ENCODE assay signal across 2 cellular contexts in the genomic region with DNA sequence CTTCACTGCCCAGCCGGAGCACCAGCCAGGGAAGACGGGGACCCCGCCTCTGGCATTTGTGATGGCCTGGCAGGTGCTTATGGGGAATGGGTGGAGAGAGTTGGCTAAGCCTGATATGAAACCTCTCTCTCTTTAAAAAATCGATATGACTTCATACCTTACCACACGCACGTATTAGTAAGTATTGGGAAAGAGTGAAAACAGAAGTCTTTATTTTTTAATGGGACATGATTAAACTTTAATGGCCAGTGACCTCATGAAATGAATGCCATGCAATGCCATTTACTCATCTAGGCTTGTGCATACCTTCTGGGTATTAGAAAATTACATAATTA.
A peak's percentile ranks its signal among the peaks of the same experiment; 100 is the strongest.
TF ChIP-seq lines count a peak whose summit lies in the region.

No MANE protein-coding gene starts in this region.

TF ChIP-seq in HCT116, 20 proteins besides CTCF, POLR2A, EP300 and RAD21:
- TF ChIP-seq, protein P1, sequence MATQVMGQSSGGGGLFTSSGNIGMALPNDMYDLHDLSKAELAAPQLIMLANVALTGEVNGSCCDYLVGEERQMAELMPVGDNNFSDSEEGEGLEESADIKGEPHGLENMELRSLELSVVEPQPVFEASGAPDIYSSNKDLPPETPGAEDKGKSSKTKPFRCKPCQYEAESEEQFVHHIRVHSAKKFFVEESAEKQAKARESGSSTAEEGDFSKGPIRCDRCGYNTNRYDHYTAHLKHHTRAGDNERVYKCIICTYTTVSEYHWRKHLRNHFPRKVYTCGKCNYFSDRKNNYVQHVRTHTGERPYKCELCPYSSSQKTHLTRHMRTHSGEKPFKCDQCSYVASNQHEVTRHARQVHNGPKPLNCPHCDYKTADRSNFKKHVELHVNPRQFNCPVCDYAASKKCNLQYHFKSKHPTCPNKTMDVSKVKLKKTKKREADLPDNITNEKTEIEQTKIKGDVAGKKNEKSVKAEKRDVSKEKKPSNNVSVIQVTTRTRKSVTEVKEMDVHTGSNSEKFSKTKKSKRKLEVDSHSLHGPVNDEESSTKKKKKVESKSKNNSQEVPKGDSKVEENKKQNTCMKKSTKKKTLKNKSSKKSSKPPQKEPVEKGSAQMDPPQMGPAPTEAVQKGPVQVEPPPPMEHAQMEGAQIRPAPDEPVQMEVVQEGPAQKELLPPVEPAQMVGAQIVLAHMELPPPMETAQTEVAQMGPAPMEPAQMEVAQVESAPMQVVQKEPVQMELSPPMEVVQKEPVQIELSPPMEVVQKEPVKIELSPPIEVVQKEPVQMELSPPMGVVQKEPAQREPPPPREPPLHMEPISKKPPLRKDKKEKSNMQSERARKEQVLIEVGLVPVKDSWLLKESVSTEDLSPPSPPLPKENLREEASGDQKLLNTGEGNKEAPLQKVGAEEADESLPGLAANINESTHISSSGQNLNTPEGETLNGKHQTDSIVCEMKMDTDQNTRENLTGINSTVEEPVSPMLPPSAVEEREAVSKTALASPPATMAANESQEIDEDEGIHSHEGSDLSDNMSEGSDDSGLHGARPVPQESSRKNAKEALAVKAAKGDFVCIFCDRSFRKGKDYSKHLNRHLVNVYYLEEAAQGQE (IDR thresholded peaks at IDR 0.05; ENCODE audit: low read depth): no peak
- TF ChIP-seq FOSL1 (IDR thresholded peaks at IDR 0.05; ENCODE audit: low read depth) (peak; percentile 11; the same call in 1 of the 2 replicates), CEBPB (IDR thresholded peaks at IDR 0.05; ENCODE audit: low read depth) (peak; percentile 53; the same call in 1 of the 2 replicates)

TF ChIP-seq in WTC11, 78 proteins besides CTCF, POLR2A, EP300 and RAD21:
- TF ChIP-seq, protein P2, sequence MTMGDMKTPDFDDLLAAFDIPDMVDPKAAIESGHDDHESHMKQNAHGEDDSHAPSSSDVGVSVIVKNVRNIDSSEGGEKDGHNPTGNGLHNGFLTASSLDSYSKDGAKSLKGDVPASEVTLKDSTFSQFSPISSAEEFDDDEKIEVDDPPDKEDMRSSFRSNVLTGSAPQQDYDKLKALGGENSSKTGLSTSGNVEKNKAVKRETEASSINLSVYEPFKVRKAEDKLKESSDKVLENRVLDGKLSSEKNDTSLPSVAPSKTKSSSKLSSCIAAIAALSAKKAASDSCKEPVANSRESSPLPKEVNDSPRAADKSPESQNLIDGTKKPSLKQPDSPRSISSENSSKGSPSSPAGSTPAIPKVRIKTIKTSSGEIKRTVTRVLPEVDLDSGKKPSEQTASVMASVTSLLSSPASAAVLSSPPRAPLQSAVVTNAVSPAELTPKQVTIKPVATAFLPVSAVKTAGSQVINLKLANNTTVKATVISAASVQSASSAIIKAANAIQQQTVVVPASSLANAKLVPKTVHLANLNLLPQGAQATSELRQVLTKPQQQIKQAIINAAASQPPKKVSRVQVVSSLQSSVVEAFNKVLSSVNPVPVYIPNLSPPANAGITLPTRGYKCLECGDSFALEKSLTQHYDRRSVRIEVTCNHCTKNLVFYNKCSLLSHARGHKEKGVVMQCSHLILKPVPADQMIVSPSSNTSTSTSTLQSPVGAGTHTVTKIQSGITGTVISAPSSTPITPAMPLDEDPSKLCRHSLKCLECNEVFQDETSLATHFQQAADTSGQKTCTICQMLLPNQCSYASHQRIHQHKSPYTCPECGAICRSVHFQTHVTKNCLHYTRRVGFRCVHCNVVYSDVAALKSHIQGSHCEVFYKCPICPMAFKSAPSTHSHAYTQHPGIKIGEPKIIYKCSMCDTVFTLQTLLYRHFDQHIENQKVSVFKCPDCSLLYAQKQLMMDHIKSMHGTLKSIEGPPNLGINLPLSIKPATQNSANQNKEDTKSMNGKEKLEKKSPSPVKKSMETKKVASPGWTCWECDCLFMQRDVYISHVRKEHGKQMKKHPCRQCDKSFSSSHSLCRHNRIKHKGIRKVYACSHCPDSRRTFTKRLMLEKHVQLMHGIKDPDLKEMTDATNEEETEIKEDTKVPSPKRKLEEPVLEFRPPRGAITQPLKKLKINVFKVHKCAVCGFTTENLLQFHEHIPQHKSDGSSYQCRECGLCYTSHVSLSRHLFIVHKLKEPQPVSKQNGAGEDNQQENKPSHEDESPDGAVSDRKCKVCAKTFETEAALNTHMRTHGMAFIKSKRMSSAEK (CRISPR knock-in tag; IDR thresholded peaks at IDR 0.05; ENCODE audit: borderline replicate concordance): no peak
- no peak for TF ChIP-seq ZNF671 (CRISPR knock-in tag; IDR thresholded peaks at IDR 0.05)
- TF ChIP-seq, protein P3, sequence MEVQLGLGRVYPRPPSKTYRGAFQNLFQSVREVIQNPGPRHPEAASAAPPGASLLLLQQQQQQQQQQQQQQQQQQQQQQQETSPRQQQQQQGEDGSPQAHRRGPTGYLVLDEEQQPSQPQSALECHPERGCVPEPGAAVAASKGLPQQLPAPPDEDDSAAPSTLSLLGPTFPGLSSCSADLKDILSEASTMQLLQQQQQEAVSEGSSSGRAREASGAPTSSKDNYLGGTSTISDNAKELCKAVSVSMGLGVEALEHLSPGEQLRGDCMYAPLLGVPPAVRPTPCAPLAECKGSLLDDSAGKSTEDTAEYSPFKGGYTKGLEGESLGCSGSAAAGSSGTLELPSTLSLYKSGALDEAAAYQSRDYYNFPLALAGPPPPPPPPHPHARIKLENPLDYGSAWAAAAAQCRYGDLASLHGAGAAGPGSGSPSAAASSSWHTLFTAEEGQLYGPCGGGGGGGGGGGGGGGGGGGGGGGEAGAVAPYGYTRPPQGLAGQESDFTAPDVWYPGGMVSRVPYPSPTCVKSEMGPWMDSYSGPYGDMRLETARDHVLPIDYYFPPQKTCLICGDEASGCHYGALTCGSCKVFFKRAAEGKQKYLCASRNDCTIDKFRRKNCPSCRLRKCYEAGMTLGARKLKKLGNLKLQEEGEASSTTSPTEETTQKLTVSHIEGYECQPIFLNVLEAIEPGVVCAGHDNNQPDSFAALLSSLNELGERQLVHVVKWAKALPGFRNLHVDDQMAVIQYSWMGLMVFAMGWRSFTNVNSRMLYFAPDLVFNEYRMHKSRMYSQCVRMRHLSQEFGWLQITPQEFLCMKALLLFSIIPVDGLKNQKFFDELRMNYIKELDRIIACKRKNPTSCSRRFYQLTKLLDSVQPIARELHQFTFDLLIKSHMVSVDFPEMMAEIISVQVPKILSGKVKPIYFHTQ (CRISPR knock-in tag; IDR thresholded peaks at IDR 0.05): no peak
- no peak for TF ChIP-seq ZNF121 (CRISPR knock-in tag; IDR thresholded peaks at IDR 0.05)
- TF ChIP-seq, protein P4, sequence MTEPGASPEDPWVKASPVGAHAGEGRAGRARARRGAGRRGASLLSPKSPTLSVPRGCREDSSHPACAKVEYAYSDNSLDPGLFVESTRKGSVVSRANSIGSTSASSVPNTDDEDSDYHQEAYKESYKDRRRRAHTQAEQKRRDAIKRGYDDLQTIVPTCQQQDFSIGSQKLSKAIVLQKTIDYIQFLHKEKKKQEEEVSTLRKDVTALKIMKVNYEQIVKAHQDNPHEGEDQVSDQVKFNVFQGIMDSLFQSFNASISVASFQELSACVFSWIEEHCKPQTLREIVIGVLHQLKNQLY (CRISPR knock-in tag; IDR thresholded peaks at IDR 0.05): no peak
- TF ChIP-seq, protein P5, sequence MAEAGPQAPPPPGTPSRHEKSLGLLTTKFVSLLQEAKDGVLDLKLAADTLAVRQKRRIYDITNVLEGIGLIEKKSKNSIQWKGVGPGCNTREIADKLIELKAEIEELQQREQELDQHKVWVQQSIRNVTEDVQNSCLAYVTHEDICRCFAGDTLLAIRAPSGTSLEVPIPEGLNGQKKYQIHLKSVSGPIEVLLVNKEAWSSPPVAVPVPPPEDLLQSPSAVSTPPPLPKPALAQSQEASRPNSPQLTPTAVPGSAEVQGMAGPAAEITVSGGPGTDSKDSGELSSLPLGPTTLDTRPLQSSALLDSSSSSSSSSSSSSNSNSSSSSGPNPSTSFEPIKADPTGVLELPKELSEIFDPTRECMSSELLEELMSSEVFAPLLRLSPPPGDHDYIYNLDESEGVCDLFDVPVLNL (CRISPR knock-in tag; IDR thresholded peaks at IDR 0.05; ENCODE audit: borderline replicate concordance, low read depth): no peak
- TF ChIP-seq SMAD3 (CRISPR knock-in tag; IDR thresholded peaks at IDR 0.05; ENCODE audit: borderline replicate concordance): no peak
- TF ChIP-seq SOX15 (CRISPR knock-in tag; IDR thresholded peaks at IDR 0.05): no peak
- TF ChIP-seq ZNF138 (CRISPR knock-in tag; conservative IDR thresholded peaks at IDR 0.05): no peak
- TF ChIP-seq, protein P6, sequence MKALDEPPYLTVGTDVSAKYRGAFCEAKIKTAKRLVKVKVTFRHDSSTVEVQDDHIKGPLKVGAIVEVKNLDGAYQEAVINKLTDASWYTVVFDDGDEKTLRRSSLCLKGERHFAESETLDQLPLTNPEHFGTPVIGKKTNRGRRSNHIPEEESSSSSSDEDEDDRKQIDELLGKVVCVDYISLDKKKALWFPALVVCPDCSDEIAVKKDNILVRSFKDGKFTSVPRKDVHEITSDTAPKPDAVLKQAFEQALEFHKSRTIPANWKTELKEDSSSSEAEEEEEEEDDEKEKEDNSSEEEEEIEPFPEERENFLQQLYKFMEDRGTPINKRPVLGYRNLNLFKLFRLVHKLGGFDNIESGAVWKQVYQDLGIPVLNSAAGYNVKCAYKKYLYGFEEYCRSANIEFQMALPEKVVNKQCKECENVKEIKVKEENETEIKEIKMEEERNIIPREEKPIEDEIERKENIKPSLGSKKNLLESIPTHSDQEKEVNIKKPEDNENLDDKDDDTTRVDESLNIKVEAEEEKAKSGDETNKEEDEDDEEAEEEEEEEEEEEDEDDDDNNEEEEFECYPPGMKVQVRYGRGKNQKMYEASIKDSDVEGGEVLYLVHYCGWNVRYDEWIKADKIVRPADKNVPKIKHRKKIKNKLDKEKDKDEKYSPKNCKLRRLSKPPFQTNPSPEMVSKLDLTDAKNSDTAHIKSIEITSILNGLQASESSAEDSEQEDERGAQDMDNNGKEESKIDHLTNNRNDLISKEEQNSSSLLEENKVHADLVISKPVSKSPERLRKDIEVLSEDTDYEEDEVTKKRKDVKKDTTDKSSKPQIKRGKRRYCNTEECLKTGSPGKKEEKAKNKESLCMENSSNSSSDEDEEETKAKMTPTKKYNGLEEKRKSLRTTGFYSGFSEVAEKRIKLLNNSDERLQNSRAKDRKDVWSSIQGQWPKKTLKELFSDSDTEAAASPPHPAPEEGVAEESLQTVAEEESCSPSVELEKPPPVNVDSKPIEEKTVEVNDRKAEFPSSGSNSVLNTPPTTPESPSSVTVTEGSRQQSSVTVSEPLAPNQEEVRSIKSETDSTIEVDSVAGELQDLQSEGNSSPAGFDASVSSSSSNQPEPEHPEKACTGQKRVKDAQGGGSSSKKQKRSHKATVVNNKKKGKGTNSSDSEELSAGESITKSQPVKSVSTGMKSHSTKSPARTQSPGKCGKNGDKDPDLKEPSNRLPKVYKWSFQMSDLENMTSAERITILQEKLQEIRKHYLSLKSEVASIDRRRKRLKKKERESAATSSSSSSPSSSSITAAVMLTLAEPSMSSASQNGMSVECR (CRISPR knock-in tag; IDR thresholded peaks at IDR 0.05; ENCODE audit: borderline replicate concordance): no peak
TF ChIP-seq in WTC11: peak in this region for 0.
